1 cellular context compared by ENCODE assay signal in the genomic region with DNA sequence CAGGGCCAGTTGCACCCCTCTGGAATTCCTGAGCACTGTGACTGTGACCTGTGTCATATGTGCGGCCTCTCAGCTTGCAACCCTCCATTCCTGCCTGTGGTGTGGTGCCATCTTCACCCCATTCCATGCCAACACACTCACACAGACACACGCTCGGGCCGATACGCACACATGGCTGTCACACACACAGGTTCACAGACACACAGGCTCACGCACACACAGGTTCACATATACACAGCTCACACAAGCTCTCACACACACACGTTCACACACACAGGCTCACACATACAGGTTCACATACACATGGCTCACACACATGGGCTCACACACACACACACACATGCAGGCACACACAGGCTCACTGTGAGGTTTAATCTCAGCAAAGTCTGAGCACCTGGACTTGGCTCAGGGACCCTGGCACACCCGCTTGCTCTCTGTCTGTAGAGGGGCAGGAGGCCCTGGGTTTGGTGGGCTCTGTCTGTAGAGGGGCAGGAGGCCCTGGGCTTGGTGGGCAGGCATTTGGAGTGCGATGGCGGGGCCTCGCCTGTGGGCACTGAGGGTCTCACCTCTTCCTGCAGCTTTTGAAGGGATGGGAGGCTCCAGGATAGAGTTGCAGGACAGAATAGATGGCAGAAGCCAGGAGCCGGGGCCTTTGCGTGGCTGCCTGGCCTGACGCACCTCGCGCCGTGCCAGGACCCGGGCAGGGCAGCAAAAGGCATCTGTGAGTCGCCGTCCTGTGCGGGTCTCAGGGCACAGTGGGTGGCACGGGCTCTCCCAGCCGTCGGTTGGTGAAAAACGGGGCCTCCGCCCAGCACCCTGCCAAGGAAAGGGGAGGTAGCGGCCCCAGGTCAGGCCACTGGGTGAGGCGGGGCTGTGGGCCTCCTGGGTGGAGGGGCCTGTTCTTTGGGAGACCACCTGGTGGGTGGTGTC.
TF ChIP-seq lines count a peak whose summit lies in the region.

No MANE protein-coding gene starts in this region.

TF ChIP-seq in GM23338, 12 proteins besides CTCF, POLR2A, EP300 and RAD21 (continued from another document):
- TF ChIP-seq, protein P1, sequence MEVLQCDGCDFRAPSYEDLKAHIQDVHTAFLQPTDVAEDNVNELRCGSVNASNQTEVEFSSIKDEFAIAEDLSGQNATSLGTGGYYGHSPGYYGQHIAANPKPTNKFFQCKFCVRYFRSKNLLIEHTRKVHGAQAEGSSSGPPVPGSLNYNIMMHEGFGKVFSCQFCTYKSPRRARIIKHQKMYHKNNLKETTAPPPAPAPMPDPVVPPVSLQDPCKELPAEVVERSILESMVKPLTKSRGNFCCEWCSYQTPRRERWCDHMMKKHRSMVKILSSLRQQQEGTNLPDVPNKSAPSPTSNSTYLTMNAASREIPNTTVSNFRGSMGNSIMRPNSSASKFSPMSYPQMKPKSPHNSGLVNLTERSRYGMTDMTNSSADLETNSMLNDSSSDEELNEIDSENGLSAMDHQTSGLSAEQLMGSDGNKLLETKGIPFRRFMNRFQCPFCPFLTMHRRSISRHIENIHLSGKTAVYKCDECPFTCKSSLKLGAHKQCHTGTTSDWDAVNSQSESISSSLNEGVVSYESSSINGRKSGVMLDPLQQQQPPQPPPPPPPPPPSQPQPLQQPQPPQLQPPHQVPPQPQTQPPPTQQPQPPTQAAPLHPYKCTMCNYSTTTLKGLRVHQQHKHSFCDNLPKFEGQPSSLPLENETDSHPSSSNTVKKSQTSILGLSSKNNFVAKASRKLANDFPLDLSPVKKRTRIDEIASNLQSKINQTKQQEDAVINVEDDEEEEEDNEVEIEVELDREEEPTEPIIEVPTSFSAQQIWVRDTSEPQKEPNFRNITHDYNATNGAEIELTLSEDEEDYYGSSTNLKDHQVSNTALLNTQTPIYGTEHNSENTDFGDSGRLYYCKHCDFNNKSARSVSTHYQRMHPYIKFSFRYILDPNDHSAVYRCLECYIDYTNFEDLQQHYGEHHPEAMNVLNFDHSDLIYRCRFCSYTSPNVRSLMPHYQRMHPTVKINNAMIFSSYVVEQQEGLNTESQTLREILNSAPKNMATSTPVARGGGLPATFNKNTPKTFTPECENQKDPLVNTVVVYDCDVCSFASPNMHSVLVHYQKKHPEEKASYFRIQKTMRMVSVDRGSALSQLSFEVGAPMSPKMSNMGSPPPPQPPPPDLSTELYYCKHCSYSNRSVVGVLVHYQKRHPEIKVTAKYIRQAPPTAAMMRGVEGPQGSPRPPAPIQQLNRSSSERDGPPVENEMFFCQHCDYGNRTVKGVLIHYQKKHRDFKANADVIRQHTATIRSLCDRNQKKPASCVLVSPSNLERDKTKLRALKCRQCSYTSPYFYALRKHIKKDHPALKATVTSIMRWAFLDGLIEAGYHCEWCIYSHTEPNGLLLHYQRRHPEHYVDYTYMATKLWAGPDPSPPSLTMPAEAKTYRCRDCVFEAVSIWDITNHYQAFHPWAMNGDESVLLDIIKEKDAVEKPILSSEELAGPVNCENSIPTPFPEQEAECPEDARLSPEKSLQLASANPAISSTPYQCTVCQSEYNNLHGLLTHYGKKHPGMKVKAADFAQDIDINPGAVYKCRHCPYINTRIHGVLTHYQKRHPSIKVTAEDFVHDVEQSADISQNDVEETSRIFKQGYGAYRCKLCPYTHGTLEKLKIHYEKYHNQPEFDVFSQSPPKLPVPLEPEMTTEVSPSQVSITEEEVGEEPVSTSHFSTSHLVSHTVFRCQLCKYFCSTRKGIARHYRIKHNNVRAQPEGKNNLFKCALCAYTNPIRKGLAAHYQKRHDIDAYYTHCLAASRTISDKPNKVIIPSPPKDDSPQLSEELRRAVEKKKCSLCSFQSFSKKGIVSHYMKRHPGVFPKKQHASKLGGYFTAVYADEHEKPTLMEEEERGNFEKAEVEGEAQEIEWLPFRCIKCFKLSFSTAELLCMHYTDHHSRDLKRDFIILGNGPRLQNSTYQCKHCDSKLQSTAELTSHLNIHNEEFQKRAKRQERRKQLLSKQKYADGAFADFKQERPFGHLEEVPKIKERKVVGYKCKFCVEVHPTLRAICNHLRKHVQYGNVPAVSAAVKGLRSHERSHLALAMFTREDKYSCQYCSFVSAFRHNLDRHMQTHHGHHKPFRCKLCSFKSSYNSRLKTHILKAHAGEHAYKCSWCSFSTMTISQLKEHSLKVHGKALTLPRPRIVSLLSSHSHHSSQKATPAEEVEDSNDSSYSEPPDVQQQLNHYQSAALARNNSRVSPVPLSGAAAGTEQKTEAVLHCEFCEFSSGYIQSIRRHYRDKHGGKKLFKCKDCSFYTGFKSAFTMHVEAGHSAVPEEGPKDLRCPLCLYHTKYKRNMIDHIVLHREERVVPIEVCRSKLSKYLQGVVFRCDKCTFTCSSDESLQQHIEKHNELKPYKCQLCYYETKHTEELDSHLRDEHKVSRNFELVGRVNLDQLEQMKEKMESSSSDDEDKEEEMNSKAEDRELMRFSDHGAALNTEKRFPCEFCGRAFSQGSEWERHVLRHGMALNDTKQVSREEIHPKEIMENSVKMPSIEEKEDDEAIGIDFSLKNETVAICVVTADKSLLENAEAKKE (CRISPR knock-in tag; IDR thresholded peaks at IDR 0.05) = no peak
- no peak for TF ChIP-seq CREB1 (CRISPR knock-in tag; IDR thresholded peaks at IDR 0.05; ENCODE audit: low read depth)
